21 cellular contexts compared by ENCODE assay signal in the genomic region with DNA sequence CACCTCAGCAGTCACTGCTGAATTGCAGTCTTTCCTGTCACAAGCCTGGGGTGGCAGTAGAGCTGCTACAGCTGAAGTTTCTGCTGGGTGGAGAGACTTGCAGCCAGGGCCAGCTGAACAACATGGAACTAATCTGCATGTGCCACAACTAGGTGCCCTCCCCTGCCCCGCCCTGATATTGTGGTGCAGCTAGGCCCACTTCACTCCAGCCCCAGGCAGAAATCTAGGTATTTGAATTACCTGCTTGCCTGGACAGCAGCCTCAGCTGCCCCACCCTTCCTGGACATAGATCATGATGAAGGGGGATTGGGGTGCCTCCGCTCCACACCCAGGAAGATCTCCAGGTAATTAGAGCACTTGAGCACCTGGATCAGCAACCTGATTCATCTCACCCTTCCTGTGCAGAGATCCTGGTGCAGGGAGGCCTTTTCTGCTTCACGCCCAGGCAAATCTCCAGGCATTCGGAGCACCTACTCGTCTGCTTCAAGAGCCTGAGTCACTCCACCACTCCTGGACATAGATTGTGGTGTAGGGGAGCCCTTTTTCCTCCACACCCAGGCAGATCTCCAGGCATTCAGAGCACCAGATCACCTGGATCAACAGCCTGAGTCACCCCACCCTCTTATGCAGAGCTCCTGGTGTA.
A peak's percentile ranks its signal among the peaks of the same experiment; 100 is the strongest.
DNase-seq lines count a peak whose midpoint lies in the region; ATAC-seq and TF ChIP-seq lines count a peak whose summit lies in the region.
"Had no signal": no experiment of that assay in that cellular context is flagged by ENCODE, and none has a peak within 500 bp of the region (broad histone marks: within the 10 kb centered on the region; RNA-seq: fewer than 3 reads in every experiment).

No MANE protein-coding gene starts in this region.

- no peak overlapping the region for H3K4me3 ChIP-seq in RWPE2 (ENCODE audit: severe bottlenecking)
- H3K4me3 ChIP-seq in SJCRH30: no peak overlapping the region
- H3K4me3 ChIP-seq: suprapubic skin had no signal

- no peaks in the 10 kb centered on the region for H3K4me1 Mint-ChIP-seq in chondrocyte (ENCODE audit: low read depth)
- H3K4me1 Mint-ChIP-seq: nephron had no signal

- peaks cover 6% of the 10 kb centered on the region for H3K4me1 ChIP-seq in RWPE2 (ENCODE audit: insufficient read depth, poor library complexity, severe bottlenecking)
- H3K4me1 ChIP-seq in SJCRH30: no peaks in the 10 kb centered on the region

- H3K36me3 Mint-ChIP-seq in chondrocyte (ENCODE audit: low read depth): peaks cover 7% of the 10 kb centered on the region

- H3K36me3 ChIP-seq in RWPE2 (ENCODE audit: low read depth) (no peaks in the 10 kb centered on the region), SJCRH30 (no peaks in the 10 kb centered on the region)
- H3K36me3 ChIP-seq: suprapubic skin had no signal

- no peak overlapping the region for H3K27ac Mint-ChIP-seq in chondrocyte (ENCODE audit: unreplicated experiment)
- H3K27ac Mint-ChIP-seq: nephron had no signal

- no peaks in the 10 kb centered on the region for H3K27me3 Mint-ChIP-seq in chondrocyte (ENCODE audit: low read depth)

- H3K4me3 Mint-ChIP-seq in chondrocyte (ENCODE audit: unreplicated experiment): no peak overlapping the region
- H3K4me3 Mint-ChIP-seq: nephron had no signal

- H3K27me3 ChIP-seq in RWPE2 (ENCODE audit: insufficient read depth, poor library complexity, severe bottlenecking) (no peaks in the 10 kb centered on the region), SJCRH30 (no peaks in the 10 kb centered on the region)
- H3K27me3 ChIP-seq: suprapubic skin had no signal

- ATAC-seq in RWPE2 (ENCODE audit: low read depth): peak; percentile 93
- ATAC-seq: sciatic nerve had no signal

- peak; percentile 62 for DNase-seq in COLO668 (lab: John Stamatoyannopoulos, UW; ENCODE audit: unreplicated experiment)
- peak; percentile 28 for DNase-seq in HuH-7 (ENCODE audit: low spot score)
- peak; percentile 75 for DNase-seq in RWPE2 (ENCODE audit: low spot score)
- peak; percentile 21 for DNase-seq in iPS-NIHi11 (ENCODE audit: low spot score)
- DNase-seq in Ammon's horn (ENCODE audit: low spot score): no peak
- DNase-seq in chondrocyte (ENCODE audit: low spot score): no peak
- no peak for DNase-seq in SJCRH30
- no peak for DNase-seq in cerebellar cortex (ENCODE audit: low spot score)
- DNase-seq: activated CD4-positive, alpha-beta T cell treated with anti-CD3 and anti-CD28 coated beads, Interleukin-2, amount 50 U/mL, for 4 hours; activated effector memory CD4-positive, alpha-beta T cell treated with anti-CD3 and anti-CD28 coated beads, Interleukin-2, amount 50 U/mL, for 16 hours; C1 segment of cervical spinal cord; dermis blood vessel endothelial cell; midbrain; NCI-H187; NCI-H526; SHP77; stimulated activated CD4-positive, alpha-beta T cell treated with anti-CD3 and anti-CD28 coated beads, Interleukin-15, amount 100 ng/mL, for 24 hours; T-helper 1 cell had no signal

- H3K27ac ChIP-seq in RWPE2 (ENCODE audit: poor library complexity, severe bottlenecking) (peak overlapping the region; percentile 90), SJCRH30 (no peak overlapping the region)
- H3K27ac ChIP-seq: suprapubic skin had no signal

- TF ChIP-seq CTCF in RWPE2 (IDR thresholded peaks at IDR 0.05; ENCODE audit: poor library complexity, severe bottlenecking) (no peak), chondrocyte (IDR thresholded peaks at IDR 0.05) (no peak)

- peaks cover 34% of the 10 kb centered on the region for H3K9me3 Mint-ChIP-seq in chondrocyte (ENCODE audit: low read depth)

- H3K9me3 ChIP-seq in RWPE2 (ENCODE audit: severe bottlenecking) (no peaks in the 10 kb centered on the region), SJCRH30 (replicated peaks) (no peaks in the 10 kb centered on the region)

Comparison
In these comparisons a context has a peak if more than half of its experiments do, and no peak if none do; other contexts are left out.
1. DNase-seq: peak in COLO668 (single experiment), HuH-7 (single experiment), RWPE2 (single experiment) and iPS-NIHi11 (single experiment); none in Ammon's horn (single experiment), chondrocyte (single experiment), SJCRH30 (0 of 2) and cerebellar cortex (single experiment).